28 cellular contexts compared by ENCODE assay signal in genomic region chr18:44894011-44894410, GRCh38.
DNase-seq lines count a peak whose midpoint lies in the region; ATAC-seq, FAIRE-seq and TF ChIP-seq lines count a peak whose summit lies in the region.
"Had no signal": no experiment of that assay in that cellular context is flagged by ENCODE, and none has a peak within 500 bp of the region (broad histone marks: within the 10 kb centered on the region; RNA-seq: fewer than 3 reads in every experiment).

No MANE protein-coding gene starts in this region.

- no peaks in the 10 kb centered on the region for H3K27me3 Mint-ChIP-seq in activated naive CD8-positive, alpha-beta T cell treated with anti-CD3 and anti-CD28 coated beads, Interleukin-2, amount 50 U/mL, for 24 hours
- peaks cover 9% of the 10 kb centered on the region for H3K27me3 Mint-ChIP-seq in activated naive CD8-positive, alpha-beta T cell treated with anti-CD3 and anti-CD28 coated beads for 36 hours
- H3K27me3 Mint-ChIP-seq in activated T-helper 1 cell treated with anti-CD3 and anti-CD28 coated beads, Interleukin-12 subunit alpha, Interleukin-12 subunit beta, Interleukin-2, Interleukin-4 antibody, amounts not matched to agents 30 ng/mL and 10 ng/mL and 1 ng/mL, durations not matched to agents 14 hours and 24 hours and 36 hours (ENCODE audit: insufficient read depth): peaks cover 2% of the 10 kb centered on the region
- H3K27me3 Mint-ChIP-seq in stimulated activated naive B cell treated with anti-CD40 and anti-IgM and Interleukin-4, amounts not matched to agents 10 μg/mL and 1 μg/mL and 100 μg/mL, for 72 hours: no peaks in the 10 kb centered on the region
- H3K27me3 Mint-ChIP-seq: IgD-negative memory B cell had no signal

- peak overlapping the region; percentile 73 for H3K4me3 Mint-ChIP-seq in activated naive CD8-positive, alpha-beta T cell treated with anti-CD3 and anti-CD28 coated beads, Interleukin-2, amount 50 U/mL, for 24 hours
- H3K4me3 Mint-ChIP-seq in activated naive CD8-positive, alpha-beta T cell treated with anti-CD3 and anti-CD28 coated beads for 36 hours: no peak overlapping the region
- peak overlapping the region; percentile 56 for H3K4me3 Mint-ChIP-seq in activated T-helper 1 cell treated with anti-CD3 and anti-CD28 coated beads, Interleukin-12 subunit alpha, Interleukin-12 subunit beta, Interleukin-2, Interleukin-4 antibody, amounts not matched to agents 30 ng/mL and 10 ng/mL and 1 ng/mL, durations not matched to agents 14 hours and 24 hours and 36 hours
- H3K4me3 Mint-ChIP-seq in stimulated activated naive B cell treated with anti-CD40 and anti-IgM and Interleukin-4, amounts not matched to agents 10 μg/mL and 1 μg/mL and 100 μg/mL, for 72 hours: peak overlapping the region; percentile 44 to 48
- H3K4me3 Mint-ChIP-seq: naive thymus-derived CD4-positive, alpha-beta T cell; WTC11 had no signal

- no peak for TF ChIP-seq CTCF in keratinocyte (optimal IDR thresholded peaks at IDR 0.05 in 1 of 3, IDR thresholded peaks at IDR 0.05 in 1 of 3, conservative IDR thresholded peaks at IDR 0.05 in 1 of 3; ENCODE audit: extremely low read depth in 1 of 3, insufficient read depth in 2 of 3, low read length in 3 of 3)

- dilution Hi-C loops in keratinocyte (cut with MboI; ENCODE audit: extremely low pct_ligation_motif_present, low sequenced_read_pairs): no loop called here

- no peak overlapping the region for H2AFZ ChIP-seq in keratinocyte (ENCODE audit: control insufficient read depth, low read length)

- no peak for DNase-seq in activated naive CD8-positive, alpha-beta T cell treated with anti-CD3 and anti-CD28 coated beads, Interleukin-2, amount 50 U/mL, for 24 hours
- no peak for DNase-seq in activated naive CD8-positive, alpha-beta T cell treated with anti-CD3 and anti-CD28 coated beads for 36 hours
- no peak for DNase-seq in activated T-helper 1 cell treated with anti-CD3 and anti-CD28 coated beads, Interleukin-12 subunit alpha, Interleukin-12 subunit beta, Interleukin-2, Interleukin-4 antibody, amounts not matched to agents 30 ng/mL and 10 ng/mL and 1 ng/mL, durations not matched to agents 14 hours and 24 hours and 36 hours (ENCODE audit: low spot score)
- DNase-seq in keratinocyte (ENCODE audit: low read depth, low spot score) (no peak), left colon (no peak), DMS79 (lab: John Stamatoyannopoulos, UW) (no peak)
- no peak for DNase-seq in stimulated activated naive B cell treated with anti-CD40 and anti-IgM and Interleukin-4, amounts not matched to agents 10 μg/mL and 1 μg/mL and 100 μg/mL, for 72 hours
- DNase-seq: activated naive CD4-positive, alpha-beta T cell treated with anti-CD3 and anti-CD28 coated beads, Interleukin-2, amount 50 U/mL, for 16 hours; activated T-cell treated with anti-CD3 and anti-CD28 coated beads, Interleukin-2, amount 50 U/mL, for 1 hour; cerebellar nuclear complex; DMS79 treated with DMSO at 0.1 percent for 48 hours; dorsolateral prefrontal cortex; hypothalamus; midbrain; naive thymus-derived CD4-positive, alpha-beta T cell; NCI-H1092; NCI-H187; NCI-H2171 treated with DMSO at 0.1 percent for 48 hours; NCI-H524; Right ventricle myocardium superior; stimulated activated CD8-positive, alpha-beta memory T cell treated with anti-CD3 and anti-CD28 coated beads, Interleukin-4, amount 100 ng/mL, for 48 hours; T1000; upper lobe of right lung had no signal

- no peaks in the 10 kb centered on the region for H3K9me3 ChIP-seq in keratinocyte (ENCODE audit: control insufficient read depth, low read depth, low read length)
- H3K9me3 ChIP-seq: HAP-1, upper lobe of right lung had no signal

- no peaks in the 10 kb centered on the region for H3K27me3 ChIP-seq in keratinocyte (ENCODE audit: control insufficient read depth, extremely low read depth, insufficient read depth, low read length)
- H3K27me3 ChIP-seq: dorsolateral prefrontal cortex, upper lobe of right lung had no signal

- H3K36me3 ChIP-seq in keratinocyte (ENCODE audit: control insufficient read depth in 2 of 2, extremely low read depth in 1 of 2, insufficient read depth in 2 of 2, low read length in 2 of 2): no peaks in the 10 kb centered on the region
- H3K36me3 ChIP-seq: HAP-1, upper lobe of right lung had no signal

- H4K20me1 ChIP-seq in keratinocyte (ENCODE audit: control insufficient read depth, extremely low read depth, insufficient read depth, low read length): no peaks in the 10 kb centered on the region

- H3K4me3 ChIP-seq in keratinocyte (ENCODE audit: control insufficient read depth in 2 of 3, extremely low read depth in 1 of 3, insufficient read depth in 2 of 3, low read depth in 1 of 3, low read length in 3 of 3): no peak overlapping the region
- H3K4me3 ChIP-seq: dorsolateral prefrontal cortex, HAP-1, upper lobe of right lung had no signal

- no peak overlapping the region for H3K9ac ChIP-seq in keratinocyte (ENCODE audit: control insufficient read depth, extremely low read depth, insufficient read depth, low read length)

- intact Hi-C loops in activated T-helper 1 cell treated with anti-CD3 and anti-CD28 coated beads, Interleukin-12 subunit alpha, Interleukin-12 subunit beta, Interleukin-2, Interleukin-4 antibody, amounts not matched to agents 30 ng/mL and 10 ng/mL and 1 ng/mL, durations not matched to agents 14 hours and 24 hours and 36 hours (cut with micrococcal nuclease): loop anchor here (5.0 to 10.0 kb wide), 2 partner anchors 318 to 529 kb away; no protein-coding TSS in a partner anchor
- intact Hi-C loops in left colon (cut with DNase I, micrococcal nuclease): no loop called here

- H3K4me1 ChIP-seq in keratinocyte (ENCODE audit: control insufficient read depth, extremely low read depth, insufficient read depth, low read length): peaks cover 6% of the 10 kb centered on the region

- H3K4me1 Mint-ChIP-seq in activated naive CD8-positive, alpha-beta T cell treated with anti-CD3 and anti-CD28 coated beads, Interleukin-2, amount 50 U/mL, for 24 hours: peaks cover 56% of the 10 kb centered on the region
- H3K4me1 Mint-ChIP-seq in activated naive CD8-positive, alpha-beta T cell treated with anti-CD3 and anti-CD28 coated beads for 36 hours: peaks cover 25% of the 10 kb centered on the region
- peaks cover 66% of the 10 kb centered on the region for H3K4me1 Mint-ChIP-seq in activated T-helper 1 cell treated with anti-CD3 and anti-CD28 coated beads, Interleukin-12 subunit alpha, Interleukin-12 subunit beta, Interleukin-2, Interleukin-4 antibody, amounts not matched to agents 30 ng/mL and 10 ng/mL and 1 ng/mL, durations not matched to agents 14 hours and 24 hours and 36 hours (ENCODE audit: low read depth)
- H3K4me1 Mint-ChIP-seq in stimulated activated naive B cell treated with anti-CD40 and anti-IgM and Interleukin-4, amounts not matched to agents 10 μg/mL and 1 μg/mL and 100 μg/mL, for 72 hours: peaks cover 55 to 85% of the 10 kb centered on the region in 2 donors

- ATAC-seq in activated naive CD8-positive, alpha-beta T cell treated with anti-CD3 and anti-CD28 coated beads, Interleukin-2, amount 50 U/mL, for 24 hours: no peak
- no peak for ATAC-seq in stimulated activated naive B cell treated with anti-CD40 and anti-IgM and Interleukin-4, amounts not matched to agents 10 μg/mL and 1 μg/mL and 100 μg/mL, for 72 hours (replicated peaks)
- ATAC-seq in left colon: no peak
- ATAC-seq: naive thymus-derived CD4-positive, alpha-beta T cell; upper lobe of right lung; WTC11 had no signal

- H3K79me2 ChIP-seq in keratinocyte (ENCODE audit: control insufficient read depth, insufficient read depth, low read length): no peaks in the 10 kb centered on the region

- peaks cover 23% of the 10 kb centered on the region for H3K9me3 Mint-ChIP-seq in activated naive CD8-positive, alpha-beta T cell treated with anti-CD3 and anti-CD28 coated beads, Interleukin-2, amount 50 U/mL, for 24 hours
- peaks cover 12% of the 10 kb centered on the region for H3K9me3 Mint-ChIP-seq in activated naive CD8-positive, alpha-beta T cell treated with anti-CD3 and anti-CD28 coated beads for 36 hours
- H3K9me3 Mint-ChIP-seq in activated T-helper 1 cell treated with anti-CD3 and anti-CD28 coated beads, Interleukin-12 subunit alpha, Interleukin-12 subunit beta, Interleukin-2, Interleukin-4 antibody, amounts not matched to agents 30 ng/mL and 10 ng/mL and 1 ng/mL, durations not matched to agents 14 hours and 24 hours and 36 hours: peaks cover 21% of the 10 kb centered on the region
- peaks cover 8 to 10% of the 10 kb centered on the region in 2 donors for H3K9me3 Mint-ChIP-seq in stimulated activated naive B cell treated with anti-CD40 and anti-IgM and Interleukin-4, amounts not matched to agents 10 μg/mL and 1 μg/mL and 100 μg/mL, for 72 hours

- FAIRE-seq in keratinocyte (lab: Jason Lieb, UNC): peak; percentile 49
- FAIRE-seq: GM18507 had no signal

- H3K36me3 Mint-ChIP-seq in activated naive CD8-positive, alpha-beta T cell treated with anti-CD3 and anti-CD28 coated beads, Interleukin-2, amount 50 U/mL, for 24 hours (ENCODE audit: low read depth): peaks cover 25% of the 10 kb centered on the region
- H3K36me3 Mint-ChIP-seq in activated naive CD8-positive, alpha-beta T cell treated with anti-CD3 and anti-CD28 coated beads for 36 hours: peaks cover 16% of the 10 kb centered on the region
- peaks cover 28% of the 10 kb centered on the region for H3K36me3 Mint-ChIP-seq in activated T-helper 1 cell treated with anti-CD3 and anti-CD28 coated beads, Interleukin-12 subunit alpha, Interleukin-12 subunit beta, Interleukin-2, Interleukin-4 antibody, amounts not matched to agents 30 ng/mL and 10 ng/mL and 1 ng/mL, durations not matched to agents 14 hours and 24 hours and 36 hours (ENCODE audit: low read depth)
- peaks cover 41 to 71% of the 10 kb centered on the region in 2 donors for H3K36me3 Mint-ChIP-seq in stimulated activated naive B cell treated with anti-CD40 and anti-IgM and Interleukin-4, amounts not matched to agents 10 μg/mL and 1 μg/mL and 100 μg/mL, for 72 hours

- H3K27ac ChIP-seq in keratinocyte (ENCODE audit: control insufficient read depth, insufficient read depth, low read length): no peak overlapping the region
- H3K27ac ChIP-seq: C4-2B, dorsolateral prefrontal cortex, upper lobe of right lung had no signal

- no peaks in the 10 kb centered on the region for H3K9me1 ChIP-seq in keratinocyte (ENCODE audit: control insufficient read depth, extremely low read depth, insufficient read depth, low read length)

- H3K27ac Mint-ChIP-seq in activated naive CD8-positive, alpha-beta T cell treated with anti-CD3 and anti-CD28 coated beads, Interleukin-2, amount 50 U/mL, for 24 hours: peak overlapping the region; percentile 94
- H3K27ac Mint-ChIP-seq in activated naive CD8-positive, alpha-beta T cell treated with anti-CD3 and anti-CD28 coated beads for 36 hours: no peak overlapping the region
- H3K27ac Mint-ChIP-seq in activated T-helper 1 cell treated with anti-CD3 and anti-CD28 coated beads, Interleukin-12 subunit alpha, Interleukin-12 subunit beta, Interleukin-2, Interleukin-4 antibody, amounts not matched to agents 30 ng/mL and 10 ng/mL and 1 ng/mL, durations not matched to agents 14 hours and 24 hours and 36 hours: peak overlapping the region; percentile 94
- peak overlapping the region; percentile 97 for H3K27ac Mint-ChIP-seq in stimulated activated naive B cell treated with anti-CD40 and anti-IgM and Interleukin-4, amounts not matched to agents 10 μg/mL and 1 μg/mL and 100 μg/mL, for 72 hours
- H3K27ac Mint-ChIP-seq: naive thymus-derived CD4-positive, alpha-beta T cell; WTC11 had no signal

- no peak overlapping the region for H3K4me2 ChIP-seq in keratinocyte (ENCODE audit: control insufficient read depth, extremely low read depth, insufficient read depth, low read depth, low read length)
